ENCODE assay signal across 29 cellular contexts in genomic region chr3:161452179-161452578, GRCh38. TPM values are rescaled to one million over a fixed set of nuclear protein-coding genes. Genes with fewer than 3 reads are reported as not detected.
DNase-seq lines count a peak whose midpoint lies in the region; ATAC-seq, FAIRE-seq and TF ChIP-seq lines count a peak whose summit lies in the region.
"Had no signal": no experiment of that assay in that cellular context is flagged by ENCODE, and none has a peak within 500 bp of the region (broad histone marks: within the 10 kb centered on the region; RNA-seq: fewer than 3 reads in every experiment).

No MANE protein-coding gene starts in this region.

- ATAC-seq in GM18868 (IDR thresholded peaks at IDR 0.05; ENCODE audit: unreplicated experiment) = peak; percentile 61
- ATAC-seq in GM21529 (IDR thresholded peaks at IDR 0.05; ENCODE audit: unreplicated experiment) = peak; percentile 56
- peak; percentile 88 for ATAC-seq in GM12878
- ATAC-seq: A549, HCT116, PC-3, SK-N-SH treated with all-trans-retinoic acid at 6 μM for 48 hours had no signal

- CTCF ChIA-PET in GM12878 (lab: Yijun Ruan, JAX) = interaction anchor here (1.7 kb wide), 2 partner anchors 9 to 22 kb away, joined by 5 to 6 read pairs; no protein-coding TSS in a partner anchor

- H3K36me3 ChIP-seq in GM12878 (ENCODE audit: control insufficient read depth in 2 of 2, insufficient read depth in 2 of 2, low read length in 1 of 2) (no peaks in the 10 kb centered on the region), H7 (replicated peaks; ENCODE audit: control insufficient read depth, insufficient read depth, low read length) (no peaks in the 10 kb centered on the region)
- H3K36me3 ChIP-seq: BLaER1 treated with 17β-estradiol and CSF1 and Interleukin-3, amounts not matched to agents 10 nM and 100 nM; SJCRH30 had no signal

- H3K27me3 ChIP-seq in GM12878 (replicated peaks in 1 of 2; ENCODE audit: control insufficient read depth in 2 of 2, insufficient read depth in 2 of 2, low read length in 1 of 2) (no peaks in the 10 kb centered on the region), H7 (ENCODE audit: control insufficient read depth, insufficient read depth, low read length) (no peaks in the 10 kb centered on the region)
- H3K27me3 ChIP-seq: BLaER1 treated with 17β-estradiol and CSF1 and Interleukin-3, amounts not matched to agents 10 nM and 100 nM; SJCRH30 had no signal

- no peak for TF ChIP-seq POLR2A in GM12878 (IDR thresholded peaks at IDR 0.05; ENCODE audit: low read depth, low read length)

- BruUV-seq in GM12878 (replicated peaks; lab: Mats Ljungman, UMichigan) = no TSS peak

- no peaks in the 10 kb centered on the region for H3K4me1 ChIP-seq in GM12878 (ENCODE audit: control insufficient read depth, insufficient read depth, low read length)
- H3K4me1 ChIP-seq: A549; BLaER1 treated with 17β-estradiol and CSF1 and Interleukin-3, amounts not matched to agents 10 nM and 100 nM; SJCRH30 had no signal

- TF ChIP-seq EP300 in GM12878 (IDR thresholded peaks at IDR 0.05; ENCODE audit: borderline replicate concordance in 1 of 2, control insufficient read depth in 1 of 2, low read depth in 2 of 2, low read length in 2 of 2) = no peak

- intact Hi-C loops in GM12878 (cut with micrococcal nuclease; ENCODE audit: unreplicated experiment) = loop anchor here (5.0 kb wide), 2 partner anchors 85 to 105 kb away; no protein-coding TSS in a partner anchor

- no peak overlapping the region for H3K4me3 ChIP-seq in GM12878
- no peak overlapping the region for H3K4me3 ChIP-seq in H7 (ENCODE audit: insufficient read depth, low read depth, low read length)
- H3K4me3 ChIP-seq: A549; BLaER1 treated with 17β-estradiol and CSF1 and Interleukin-3, amounts not matched to agents 10 nM and 100 nM; SJCRH30 had no signal

- RAD21 ChIA-PET in GM12878 (lab: Charles Lee; ENCODE audit: unreplicated experiment) = interaction anchor here (0.7 kb wide), 1 partner anchor 96 kb away, joined by 4 read pairs; no protein-coding TSS in a partner anchor

- POLR2A ChIA-PET in GM12878 (lab: Charles Lee) = interaction anchor here (0.7 kb wide), 1 partner anchor 469 kb away, joined by 8 read pairs; no protein-coding TSS in a partner anchor

- no peak overlapping the region for H3K4me2 ChIP-seq in GM12878 (ENCODE audit: control insufficient read depth, insufficient read depth)
- H3K4me2 ChIP-seq: A549; BLaER1 treated with 17β-estradiol and CSF1 and Interleukin-3, amounts not matched to agents 10 nM and 100 nM had no signal

- no peaks in the 10 kb centered on the region for H3K79me2 ChIP-seq in GM12878 (ENCODE audit: control insufficient read depth, insufficient read depth, low read length)

- no peak for FAIRE-seq in GM12878 (lab: Jason Lieb, UNC)
- FAIRE-seq in frontal cortex (lab: Jason Lieb, UNC) = no peak
- FAIRE-seq in urothelium cell line (lab: Jason Lieb, UNC) = no peak
- FAIRE-seq: A549 had no signal

- no peak overlapping the region for H3K27ac ChIP-seq in GM12878 (ENCODE audit: control insufficient read depth, insufficient read depth)
- H3K27ac ChIP-seq: A549; BLaER1 treated with 17β-estradiol and CSF1 and Interleukin-3, amounts not matched to agents 10 nM and 100 nM; HL-60; SJCRH30 had no signal

- no peaks in the 10 kb centered on the region for H4K20me1 ChIP-seq in GM12878 (ENCODE audit: control insufficient read depth, insufficient read depth)
- H4K20me1 ChIP-seq: BLaER1 treated with 17β-estradiol and CSF1 and Interleukin-3, amounts not matched to agents 10 nM and 100 nM had no signal

- H2AFZ ChIP-seq in GM12878 (ENCODE audit: control insufficient read depth, low read depth, low read length) = no peak overlapping the region

- TF ChIP-seq CTCF in GM12878 (IDR thresholded peaks at IDR 0.05 in 2 of 3, conservative IDR thresholded peaks at IDR 0.05 in 1 of 3; ENCODE audit: control insufficient read depth in 2 of 3, extremely low read depth in 1 of 3, insufficient read depth in 1 of 3, low read depth in 3 of 3, low read length in 3 of 3) = no peak

- SMC1A ChIA-PET in GM12878 (lab: Charles Lee; ENCODE audit: uncharacterized antibody, unreplicated experiment) = no interaction called here

- 4% methylated on average over 2 of the region's 2 CpGs for WGBS in GM12878 (ENCODE audit: insufficient coverage, insufficient replicate concordance, low lambda C conversion rate, missing lambda C conversion rate)

- in situ Hi-C loops in GM12878 (cut with MboI) = no loop called here

- no peak overlapping the region for H3K9ac ChIP-seq in GM12878 (ENCODE audit: control insufficient read depth, insufficient read depth, low read length)
- H3K9ac ChIP-seq: BLaER1 treated with 17β-estradiol and CSF1 and Interleukin-3, amounts not matched to agents 10 nM and 100 nM had no signal

- no peak for TF ChIP-seq RAD21 in GM12878 (IDR thresholded peaks at IDR 0.05; ENCODE audit: insufficient read depth, low read depth, low read length)

- H3K9me3 ChIP-seq in GM12878 (replicated peaks; ENCODE audit: control insufficient read depth, insufficient read depth, low read length) = no peaks in the 10 kb centered on the region
- H3K9me3 ChIP-seq: A549; BLaER1 treated with 17β-estradiol and CSF1 and Interleukin-3, amounts not matched to agents 10 nM and 100 nM; SJCRH30 had no signal

- DNase-seq in GM12878 (ENCODE audit: low read depth, low spot score) (no peak), H7 (no peak), frontal cortex (ENCODE audit: low spot score in 2 of 2) (no peak), urothelium cell line (ENCODE audit: low spot score) (no peak)
- DNase-seq in NK-92 treated with Interleukin-12 subunit alpha and Interleukin-12 subunit beta, amount 100 ng/mL, for 24 hours (lab: John Stamatoyannopoulos, UW) = no peak
- DNase-seq: AML-193; CD4-positive, alpha-beta T cell; DMS53; GOT3; Karpas-422; NCI-H1092; NCI-H1417 treated with DMSO at 0.1 percent for 48 hours; NCI-H1694 treated with DMSO at 0.1 percent for 48 hours; NCI-H2081; NCI-H2171 treated with DMSO at 0.1 percent for 48 hours; NCI-H345; NCI-H510A treated with DMSO at 0.1 percent for 48 hours; NCI-H774; PC-3; SJCRH30 had no signal

TF ChIP-seq in GM12878, 131 proteins besides CTCF, POLR2A, EP300 and RAD21:
- TF ChIP-seq ZNF384 (IDR thresholded peaks at IDR 0.05; ENCODE audit: borderline replicate concordance, low read depth, low read length) (peak; percentile 55; the same call in 1 of the 2 replicates), ZBTB33 (IDR thresholded peaks at IDR 0.05) (no peak), TARDBP (IDR thresholded peaks at IDR 0.05; ENCODE audit: borderline replicate concordance) (no peak)

RNA-seq across cellular contexts. Expression of gene OTOL1, which starts 44.4 kb away (rescaled TPM):
- total RNA-seq in GM12878 (2013; cell fraction: nucleolus; rRNA removed) = not detected in 2 replicates
- total RNA-seq in GM12878 (2014; rRNA removed) (not detected in 2 replicates), GM12878 (2014; rRNA removed; fragmentation: Illumina TruSeq; extraction: Trizol) (not detected in 2 replicates), GM12878 (2021) (not detected in 2 replicates), frontal cortex (0.41 TPM)
- not detected for polyA plus RNA-seq in GM12878 (2011; ENCODE audit: low read depth)
- polyA plus RNA-seq in GM12878 (2011; rRNA removed) (not detected in 2 replicates), GM12878 (2014; fragmentation: Illumina TruSeq; extraction: Trizol) (not detected in 2 replicates), GM12878 (2014; fragmentation: Nextera tagmentation; extraction: Ambion mirVana) (not detected), GM12878 (2014; rRNA removed) (not detected in 2 replicates), GM12878 (2016; fragmentation: Nextera tagmentation; extraction: Ambion mirVana) (not detected)
- polyA plus RNA-seq in GM12878 (2011; cell fraction: cytosol; rRNA removed) = not detected in 2 replicates
- not detected in 2 replicates for polyA plus RNA-seq in GM12878 (2011; cell fraction: nucleus; rRNA removed)
- polyA plus RNA-seq in GM12878 (2012) = not detected in 2 replicates
- not detected in 2 replicates for polyA minus RNA-seq in GM12878 (2011; rRNA and poly(A)+ RNA removed)
- polyA minus RNA-seq in GM12878 (2011; cell fraction: cytosol; rRNA and poly(A)+ RNA removed) = not detected in 2 replicates
- polyA minus RNA-seq in GM12878 (2011; cell fraction: nucleus; rRNA and poly(A)+ RNA removed) = not detected in 2 replicates
- not detected in 2 replicates for total RNA-seq in H7 (2014; rRNA removed; shearing (Covaris generic))
- total RNA-seq: CD4-positive, alpha-beta T cell; Daoy; G401; PC-3; SJCRH30 had no signal
- polyA plus RNA-seq: A549 had no signal
